ENCODE assay signal across 9 cellular contexts in the genomic region with DNA sequence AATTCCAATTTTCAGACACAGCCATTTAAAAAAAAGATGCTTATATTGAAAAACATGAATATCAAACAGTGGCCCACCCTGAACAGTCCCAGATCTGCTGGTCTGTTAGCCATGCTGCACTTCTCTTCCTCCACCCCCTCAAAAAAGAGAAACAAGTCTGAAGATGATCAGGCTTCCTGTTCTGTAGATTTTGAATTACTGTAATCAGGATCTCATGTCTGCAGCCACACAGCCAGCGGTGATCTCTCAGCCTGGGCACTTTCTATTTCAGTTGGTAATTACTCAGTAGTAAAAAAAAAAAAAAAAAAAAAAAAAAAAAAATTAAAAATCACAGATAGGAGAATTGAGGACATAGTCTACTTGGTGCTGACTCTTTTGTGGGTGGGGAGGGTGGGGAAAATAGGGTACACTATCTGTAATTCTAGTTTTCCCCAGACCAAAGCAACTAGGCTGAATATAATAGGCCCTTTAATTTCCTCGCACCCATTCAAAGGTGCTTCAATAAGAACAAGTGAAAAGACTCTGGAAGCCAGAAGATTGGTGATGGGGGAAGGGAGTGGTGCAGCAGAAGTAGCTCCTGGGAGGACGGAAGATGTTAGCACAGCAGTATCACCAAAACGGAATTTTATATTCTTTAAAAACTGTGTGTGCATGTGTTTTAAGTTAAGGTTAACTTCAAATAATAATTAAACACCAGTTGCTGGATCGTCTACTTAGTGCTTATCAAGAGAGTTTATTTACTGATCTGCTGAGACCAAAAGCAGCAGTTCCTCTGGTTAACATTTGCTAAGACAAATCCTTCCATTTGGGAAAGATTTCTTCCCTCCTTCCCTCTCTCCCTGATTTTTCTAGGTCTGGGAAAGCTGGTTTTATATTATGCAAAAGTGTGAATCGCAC. TPM values are rescaled to one million over a fixed set of nuclear protein-coding genes. Genes with fewer than 3 reads are reported as not detected.
DNase-seq lines count a peak whose midpoint lies in the region; ATAC-seq and TF ChIP-seq lines count a peak whose summit lies in the region.
"Had no signal": no experiment of that assay in that cellular context is flagged by ENCODE, and none has a peak within 500 bp of the region (broad histone marks: within the 10 kb centered on the region; RNA-seq: fewer than 3 reads in every experiment).

No MANE protein-coding gene starts in this region.

- intact Hi-C loops in CD8-positive, alpha-beta T cell (cut with DNase I, micrococcal nuclease) = loop anchor here in 1 of 2 experiments (2.0 kb wide), 2 partner anchors 27 to 43 kb away; no protein-coding TSS in a partner anchor
- intact Hi-C loops in ascending aorta (cut with DNase I) = no loop called here

- H3K9me3 ChIP-seq in CD8-positive, alpha-beta T cell (ENCODE audit: low read length) = no peaks in the 10 kb centered on the region
- H3K9me3 ChIP-seq in ascending aorta = no peaks in the 10 kb centered on the region

- peak overlapping the region; percentile 26 for H3K4me3 ChIP-seq in CD8-positive, alpha-beta T cell (ENCODE audit: low read depth, low read length)
- no peak overlapping the region for H3K4me3 ChIP-seq in ascending aorta

- no peaks in the 10 kb centered on the region for H3K9me3 Mint-ChIP-seq in CD8-positive, alpha-beta T cell
- H3K9me3 Mint-ChIP-seq in type B pancreatic cell = no peaks in the 10 kb centered on the region

- TF ChIP-seq CTCF in CD8-positive, alpha-beta T cell (IDR thresholded peaks at IDR 0.05) = no peak
- TF ChIP-seq CTCF in type B pancreatic cell (conservative IDR thresholded peaks at IDR 0.05) (no peak), ascending aorta (IDR thresholded peaks at IDR 0.05) (no peak)

- CTCF ChIA-PET in CD8-positive, alpha-beta T cell (lab: Charles Lee) = interaction anchor here (1.2 kb wide), 1 partner anchor 52 kb away, joined by 3 read pairs; no protein-coding TSS in a partner anchor

- ATAC-seq in CD8-positive, alpha-beta T cell = peak; percentile 26
- peak; percentile 56 for ATAC-seq in GM19372 (IDR thresholded peaks at IDR 0.05; ENCODE audit: low read depth, unreplicated experiment)
- peak; percentile 82 for ATAC-seq in HG03432 (IDR thresholded peaks at IDR 0.05; ENCODE audit: unreplicated experiment)
- ATAC-seq: HCT116 had no signal

- H3K4me1 Mint-ChIP-seq in CD8-positive, alpha-beta T cell (ENCODE audit: low read depth) = peaks cover 21% of the 10 kb centered on the region
- H3K4me1 Mint-ChIP-seq in type B pancreatic cell (ENCODE audit: unreplicated experiment) = peaks cover 22% of the 10 kb centered on the region

- no peaks in the 10 kb centered on the region for H3K27me3 Mint-ChIP-seq in CD8-positive, alpha-beta T cell (ENCODE audit: low read depth)
- H3K27me3 Mint-ChIP-seq in type B pancreatic cell = no peaks in the 10 kb centered on the region

- no peaks in the 10 kb centered on the region for H3K36me3 Mint-ChIP-seq in CD8-positive, alpha-beta T cell
- no peaks in the 10 kb centered on the region for H3K36me3 Mint-ChIP-seq in type B pancreatic cell

- H3K27ac Mint-ChIP-seq in CD8-positive, alpha-beta T cell = peak overlapping the region; percentile 95
- peak overlapping the region; percentile 81 for H3K27ac Mint-ChIP-seq in type B pancreatic cell

- no peak overlapping the region for H3K27ac ChIP-seq in CD8-positive, alpha-beta T cell (ENCODE audit: low read depth, low read length)
- no peak overlapping the region for H3K27ac ChIP-seq in ascending aorta

- peak in 1 of 7 experiments; percentile 26 for DNase-seq in CD8-positive, alpha-beta T cell
- DNase-seq in activated CD4-positive, alpha-beta T cell treated with anti-CD3 and anti-CD28 coated beads, Interleukin-2, amount 50 U/mL, for 48 hours = peak; percentile 17 to 37
- DNase-seq in iPS-NIHi11 (ENCODE audit: low spot score) (peak; percentile 21), type B pancreatic cell (ENCODE audit: extremely low spot score, unreplicated experiment) (no peak), mucosa of gallbladder (ENCODE audit: low spot score) (no peak), ascending aorta (ENCODE audit: low spot score in 2 of 2) (no peak)

- H3K4me3 Mint-ChIP-seq in CD8-positive, alpha-beta T cell = peak overlapping the region; percentile 79
- peak overlapping the region; percentile 77 for H3K4me3 Mint-ChIP-seq in type B pancreatic cell

- peaks cover 14% of the 10 kb centered on the region for H3K4me1 ChIP-seq in CD8-positive, alpha-beta T cell (ENCODE audit: insufficient read depth, low read length)
- H3K4me1 ChIP-seq in ascending aorta = no peaks in the 10 kb centered on the region

- no peaks in the 10 kb centered on the region for H3K27me3 ChIP-seq in CD8-positive, alpha-beta T cell (ENCODE audit: insufficient read depth, low read length)
- no peaks in the 10 kb centered on the region for H3K27me3 ChIP-seq in ascending aorta

- POLR2A ChIA-PET in CD8-positive, alpha-beta T cell (lab: Charles Lee) = no interaction called here

- no peaks in the 10 kb centered on the region for H3K36me3 ChIP-seq in CD8-positive, alpha-beta T cell (ENCODE audit: insufficient read depth, low read length)
- no peaks in the 10 kb centered on the region for H3K36me3 ChIP-seq in ascending aorta

RNA-seq across cellular contexts. Expression of a gene that starts 47.1 kb away (rescaled TPM):
- total RNA-seq in CD8-positive, alpha-beta T cell = 10 to 100 TPM; 65.8 to 66.1 TPM
- 52.3 and 61.3 TPM in 2 replicates for total RNA-seq in type B pancreatic cell (ENCODE audit: low replicate concordance)
- total RNA-seq in mucosa of gallbladder = 93.2 TPM
- 348 TPM for total RNA-seq in ascending aorta

Comparison
In these comparisons a context has a peak if more than half of its experiments do, and no peak if none do; other contexts are left out.
1. ATAC-seq: peak in every context shown above with its lines; median percentile 82 in HG03432; 56 in GM19372; 26 in CD8-positive, alpha-beta T cell.
2. DNase-seq: peak in activated CD4-positive, alpha-beta T cell treated with anti-CD3 and anti-CD28 coated beads, Interleukin-2, amount 50 U/mL, for 48 hours (2 of 2) and iPS-NIHi11 (single experiment); none in type B pancreatic cell (single experiment), mucosa of gallbladder (single experiment) and ascending aorta (0 of 2).